20 cellular contexts compared by ENCODE assay signal in the genomic region with DNA sequence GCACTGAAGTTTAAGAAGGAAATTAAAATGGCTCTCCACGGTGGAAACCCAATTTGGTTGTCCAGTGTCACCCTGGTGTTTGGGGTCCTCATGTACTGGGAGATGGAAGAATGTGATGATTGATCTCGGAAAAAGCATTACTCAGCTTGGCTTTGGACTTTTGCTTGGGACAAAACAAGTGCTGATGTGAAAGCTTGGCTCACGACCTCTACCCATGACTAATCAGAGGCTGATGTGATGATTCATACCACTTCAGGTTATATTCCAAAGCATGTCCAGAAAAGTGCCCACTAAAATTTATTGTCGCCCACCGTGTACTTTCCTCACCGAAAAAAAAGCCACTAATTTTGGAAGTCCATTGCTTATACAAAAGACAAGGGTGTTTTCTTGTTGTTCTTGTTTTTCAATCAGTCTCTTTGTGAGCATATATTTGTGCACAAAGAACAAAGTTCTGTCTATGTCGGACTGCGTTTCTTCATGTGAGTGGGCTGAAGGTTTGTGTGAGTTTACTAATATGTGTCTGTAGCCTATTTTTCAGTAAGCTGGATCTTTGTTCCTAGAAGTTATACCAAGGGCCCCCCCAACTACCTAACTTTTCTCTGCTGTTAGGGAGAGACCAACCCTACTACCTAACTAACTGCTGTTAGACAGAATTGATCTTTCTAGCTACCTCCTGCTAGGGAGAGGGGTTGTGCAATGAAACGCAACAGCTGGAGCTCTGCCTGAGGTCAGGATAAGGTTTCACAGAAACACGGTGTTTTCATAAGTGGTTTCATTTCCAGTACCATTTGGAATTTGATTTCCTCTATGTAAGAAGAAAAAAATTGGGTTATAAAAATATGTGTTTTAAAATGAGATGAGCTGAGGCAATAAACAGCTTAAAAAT. TPM values are rescaled to one million over a fixed set of nuclear protein-coding genes. Genes with fewer than 3 reads are reported as not detected.
"Had no signal": no experiment of that assay in that cellular context is flagged by ENCODE, and none has a peak within 500 bp of the region (broad histone marks: within the 10 kb centered on the region; RNA-seq: fewer than 3 reads in every experiment).

No MANE protein-coding gene starts in this region.

RNA-seq across cellular contexts. Expression of a gene that starts 22.8 kb away (rescaled TPM):
- total RNA-seq: chondrocyte, colonic mucosa, dermis microvascular lymphatic vessel endothelial cell, endodermal cell, esophagus mucosa, esophagus squamous epithelium, frontal cortex, glomerular endothelial cell, heart right ventricle, kidney epithelial cell, left cardiac atrium, left ventricle myocardium inferior, lower leg skin, lower lobe of right lung, lung microvascular endothelial cell, mesenteric fat pad, mesothelial cell of epicardium, mucosa of descending colon, myocyte had no signal
- polyA plus RNA-seq: heart right ventricle, keratinocyte had no signal
